ENCODE assay signal across 8 cellular contexts in the genomic region with DNA sequence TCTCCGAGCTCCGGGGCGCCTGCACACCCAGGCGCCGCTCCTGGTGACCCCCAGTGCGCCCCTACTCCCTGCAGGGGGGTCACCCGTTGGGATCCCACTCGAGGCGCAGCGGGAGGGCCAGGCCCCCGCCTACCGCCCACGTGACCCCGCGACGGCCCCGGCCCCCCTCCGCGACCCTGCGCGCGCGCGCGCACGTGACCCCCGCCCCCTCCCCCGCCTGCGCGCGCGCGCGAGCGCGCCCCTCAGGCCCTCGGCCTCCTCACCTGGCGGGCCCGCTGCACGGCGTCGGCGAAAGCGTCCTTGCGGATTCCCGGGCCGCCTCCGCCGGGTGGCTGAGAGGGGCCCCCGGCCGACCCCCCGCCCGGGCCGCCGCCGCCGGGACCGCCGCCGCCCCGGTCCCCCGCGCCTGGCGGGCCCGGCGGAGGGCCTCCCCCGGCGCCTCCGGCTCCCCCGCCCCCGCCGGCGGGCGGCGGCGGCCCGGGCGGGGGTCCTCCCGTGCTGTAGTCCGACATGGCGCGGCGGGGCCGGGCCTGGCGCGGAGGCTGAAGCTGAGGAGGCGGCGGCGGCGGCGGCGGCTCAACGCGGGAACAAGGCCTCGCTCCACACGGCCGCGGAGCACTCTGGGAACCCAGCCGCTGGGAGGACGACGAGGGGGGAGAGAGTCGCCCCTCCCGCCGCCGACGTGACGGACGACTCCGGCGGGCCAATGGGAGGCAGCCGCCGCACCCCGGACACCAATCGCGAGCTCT. TPM values are rescaled to one million over a fixed set of nuclear protein-coding genes. Genes with fewer than 3 reads are reported as not detected.
A peak's percentile ranks its signal among the peaks of the same experiment; 100 is the strongest.
DNase-seq lines count a peak whose midpoint lies in the region; ATAC-seq and TF ChIP-seq lines count a peak whose summit lies in the region.

A gene with protein sequence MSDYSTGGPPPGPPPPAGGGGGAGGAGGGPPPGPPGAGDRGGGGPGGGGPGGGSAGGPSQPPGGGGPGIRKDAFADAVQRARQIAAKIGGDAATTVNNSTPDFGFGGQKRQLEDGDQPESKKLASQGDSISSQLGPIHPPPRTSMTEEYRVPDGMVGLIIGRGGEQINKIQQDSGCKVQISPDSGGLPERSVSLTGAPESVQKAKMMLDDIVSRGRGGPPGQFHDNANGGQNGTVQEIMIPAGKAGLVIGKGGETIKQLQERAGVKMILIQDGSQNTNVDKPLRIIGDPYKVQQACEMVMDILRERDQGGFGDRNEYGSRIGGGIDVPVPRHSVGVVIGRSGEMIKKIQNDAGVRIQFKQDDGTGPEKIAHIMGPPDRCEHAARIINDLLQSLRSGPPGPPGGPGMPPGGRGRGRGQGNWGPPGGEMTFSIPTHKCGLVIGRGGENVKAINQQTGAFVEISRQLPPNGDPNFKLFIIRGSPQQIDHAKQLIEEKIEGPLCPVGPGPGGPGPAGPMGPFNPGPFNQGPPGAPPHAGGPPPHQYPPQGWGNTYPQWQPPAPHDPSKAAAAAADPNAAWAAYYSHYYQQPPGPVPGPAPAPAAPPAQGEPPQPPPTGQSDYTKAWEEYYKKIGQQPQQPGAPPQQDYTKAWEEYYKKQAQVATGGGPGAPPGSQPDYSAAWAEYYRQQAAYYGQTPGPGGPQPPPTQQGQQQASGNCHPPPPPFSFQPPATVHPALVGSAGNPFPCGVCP (minus strand): TSS at position 622 of the 749 bp plus-strand sequence. CDS start 110 bp downstream, at position 512.

- peaks cover 31% of the 10 kb centered on the region for H3K36me3 Mint-ChIP-seq in effector memory CD8-positive, alpha-beta T cell (ENCODE audit: insufficient read depth)

- H3K4me3 ChIP-seq in AG04449 (ENCODE audit: low read depth, low read length) (peak within 1 kb of the TSS; percentile 90), WERI-Rb-1 (ENCODE audit: low read depth, low read length) (peak within 1 kb of the TSS; percentile 91), mononuclear cell (ENCODE audit: low read length) (peak within 1 kb of the TSS; percentile 54), thoracic aorta (peak within 1 kb of the TSS; percentile 95)

- CTCF ChIA-PET in AG04449 (lab: Yijun Ruan, JAX), result no interaction called here

- H3K4me1 ChIP-seq in mononuclear cell (ENCODE audit: insufficient read depth, low read length), result peaks cover 31% of the 10 kb centered on the region
- peaks cover 11 to 26% of the 10 kb centered on the region in 2 donors for H3K4me1 ChIP-seq in thoracic aorta (ENCODE audit: control insufficient read depth in 1 of 2, low read depth in 2 of 2)

- no peak for DNase-seq in AG04449 (ENCODE audit: low read depth, low spot score)
- DNase-seq in WERI-Rb-1, result no peak
- peak in 1 of 3 experiments; percentile 21 for DNase-seq in effector memory CD8-positive, alpha-beta T cell
- DNase-seq in thoracic aorta (ENCODE audit: low spot score), result no peak
- no peak for DNase-seq in NCI-H510A (lab: John Stamatoyannopoulos, UW)

- H3K27me3 Mint-ChIP-seq in effector memory CD8-positive, alpha-beta T cell, result no peaks in the 10 kb centered on the region

- H3K9me3 ChIP-seq in WERI-Rb-1 (ENCODE audit: severe bottlenecking) (peaks cover 5% of the 10 kb centered on the region), mononuclear cell (ENCODE audit: low read depth, low read length) (no peaks in the 10 kb centered on the region), thoracic aorta (no peaks in the 10 kb centered on the region)

- ATAC-seq in GM21825 (IDR thresholded peaks at IDR 0.05; ENCODE audit: unreplicated experiment), result peak; percentile 1
- ATAC-seq in effector memory CD8-positive, alpha-beta T cell (replicated peaks), result no peak
- no peak for ATAC-seq in thoracic aorta (ENCODE audit: insufficient number of reproducible peaks, low FRiP score, low read depth)
- no peak for ATAC-seq in GM18858 (IDR thresholded peaks at IDR 0.05; ENCODE audit: unreplicated experiment)

- H3K27ac ChIP-seq in WERI-Rb-1 (peak within 1 kb of the TSS; percentile 93), thoracic aorta (peak within 1 kb of the TSS; percentile 64 to 68)

- peaks cover 28 to 33% of the 10 kb centered on the region in 2 donors for H3K4me1 Mint-ChIP-seq in effector memory CD8-positive, alpha-beta T cell (ENCODE audit: low read depth in 2 of 2)

- POLR2A ChIA-PET in AG04449 (lab: Yijun Ruan, JAX), result interaction anchor here (0.5 to 1.1 kb wide), 5 partner anchors 52 to 444 kb away, joined by 3 to 6 read pairs (median 3); a partner anchor contains a TSS

- no peaks in the 10 kb centered on the region for H3K9me3 Mint-ChIP-seq in effector memory CD8-positive, alpha-beta T cell

- H3K36me3 ChIP-seq in WERI-Rb-1 (peaks cover 42% of the 10 kb centered on the region), thoracic aorta (peaks cover 18% of the 10 kb centered on the region)

- peak within 1 kb of the TSS; percentile 82 to 87 for H3K4me3 Mint-ChIP-seq in effector memory CD8-positive, alpha-beta T cell

- no peak for TF ChIP-seq CTCF in AG04449 (IDR thresholded peaks at IDR 0.05; ENCODE audit: insufficient read depth, low read length, missing control alignments)
- TF ChIP-seq CTCF in WERI-Rb-1 (IDR thresholded peaks at IDR 0.05; ENCODE audit: low read depth, low read length), result no peak
- no peak for TF ChIP-seq CTCF in thoracic aorta (IDR thresholded peaks at IDR 0.05)

- H3K27ac Mint-ChIP-seq in effector memory CD8-positive, alpha-beta T cell, result peak within 1 kb of the TSS; percentile 83 to 90

- H3K27me3 ChIP-seq in WERI-Rb-1 (ENCODE audit: insufficient read depth, low read depth, severe bottlenecking) (no peaks in the 10 kb centered on the region), mononuclear cell (ENCODE audit: insufficient read depth, low read length) (no peaks in the 10 kb centered on the region), thoracic aorta (replicated peaks; ENCODE audit: insufficient read depth) (no peaks in the 10 kb centered on the region)

RNA-seq across cellular contexts. Expression of the gene that starts here (rescaled TPM):
- total RNA-seq in mononuclear cell, result 65.9 TPM
- total RNA-seq in thoracic aorta, result 100 to 1,000 TPM in 1 of 2 donors, 10 to 100 TPM in 1; 98.4 to 111 TPM
